ENCODE assay signal across 13 cellular contexts in the genomic region with DNA sequence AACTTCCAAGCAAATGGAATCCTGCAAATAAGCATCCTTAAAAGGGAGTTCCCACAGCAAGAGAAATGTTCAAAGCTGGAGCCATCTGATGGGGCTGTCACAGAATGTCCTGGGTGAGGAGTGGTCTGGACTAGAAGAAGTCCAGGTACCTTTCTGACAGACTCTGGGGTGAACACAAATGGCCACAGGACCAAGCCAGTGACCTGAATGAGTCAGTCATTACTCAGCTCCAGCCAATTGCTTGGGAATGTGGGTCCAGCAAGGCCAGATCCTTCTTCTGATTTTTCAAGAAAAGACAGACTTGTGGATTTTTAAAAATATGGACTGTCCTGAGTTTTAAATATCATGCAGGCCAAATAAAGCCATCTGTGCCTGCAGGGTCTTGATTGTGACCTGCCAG. TPM values are rescaled to one million over a fixed set of nuclear protein-coding genes. Genes with fewer than 3 reads are reported as not detected.
DNase-seq lines count a peak whose midpoint lies in the region; ATAC-seq, FAIRE-seq and TF ChIP-seq lines count a peak whose summit lies in the region.
"Had no signal": no experiment of that assay in that cellular context is flagged by ENCODE, and none has a peak within 500 bp of the region (broad histone marks: within the 10 kb centered on the region; RNA-seq: fewer than 3 reads in every experiment).

No MANE protein-coding gene starts in this region.

- H3K9me3 Mint-ChIP-seq in HFFc6, result no peaks in the 10 kb centered on the region
- peaks cover 0 to 3% of the 10 kb centered on the region in 2 donors for H3K9me3 Mint-ChIP-seq in activated naive CD4-positive, alpha-beta T cell treated with anti-CD3 and anti-CD28 coated beads, Interleukin-2, amount 50 U/mL, for 72 hours

- H3K4me3 ChIP-seq in A549 (no peak overlapping the region), ascending aorta (no peak overlapping the region), kidney epithelial cell (ENCODE audit: low read depth, low read length) (no peak overlapping the region), Karpas-422 (ENCODE audit: low read length) (no peak overlapping the region)

- POLR2A ChIA-PET in A549 (lab: Yijun Ruan, JAX), result interaction anchor here (1.0 kb wide), 1 partner anchor 23 kb away, joined by 3 read pairs; no protein-coding TSS in a partner anchor

- CTCF ChIA-PET in A549 (lab: Yijun Ruan, JAX), result interaction anchor here (0.7 to 1.6 kb wide), 5 partner anchors 10 to 37 kb away, joined by 3 to 4 read pairs (median 4); a partner anchor contains a TSS

- TF ChIP-seq CTCF in A549 (IDR thresholded peaks at IDR 0.05) (no peak), HFFc6 (IDR thresholded peaks at IDR 0.05) (no peak), ascending aorta (IDR thresholded peaks at IDR 0.05) (no peak), kidney epithelial cell (IDR thresholded peaks at IDR 0.05; ENCODE audit: insufficient read depth, low read length, poor library complexity, severe bottlenecking) (no peak)

- TF ChIP-seq RAD21 in A549 (conservative IDR thresholded peaks at IDR 0.05 in 1 of 2, IDR thresholded peaks at IDR 0.05 in 1 of 2), result no peak

- intact Hi-C loops in ascending aorta (cut with DNase I), result loop anchor here (5.0 kb wide), 2 partner anchors 67 to 147 kb away; no protein-coding TSS in a partner anchor

- H3K4me1 Mint-ChIP-seq in HFFc6 (ENCODE audit: low read depth), result peaks cover 80% of the 10 kb centered on the region

- no peak for TF ChIP-seq EP300 in A549 (IDR thresholded peaks at IDR 0.05)

- H3K27ac ChIP-seq in A549 (peak overlapping the region; percentile 58 to 80), ascending aorta (peak overlapping the region; percentile 69 to 70), Karpas-422 (ENCODE audit: low read length) (no peak overlapping the region)
- H3K27ac ChIP-seq: C4-2B had no signal

- ATAC-seq in A549, result peak; percentile 66 to 79; a peak in 3 of 6 replicates
- ATAC-seq in activated naive CD4-positive, alpha-beta T cell treated with anti-CD3 and anti-CD28 coated beads, Interleukin-2, amount 50 U/mL, for 72 hours, result no peak

- H3K36me3 ChIP-seq in ascending aorta (no peaks in the 10 kb centered on the region), kidney epithelial cell (ENCODE audit: control insufficient read depth, insufficient read depth, low read length) (no peaks in the 10 kb centered on the region), Karpas-422 (ENCODE audit: insufficient read depth, low read length) (no peaks in the 10 kb centered on the region)

- DNase-seq in A549 (ENCODE audit: low read depth in 1 of 2, low spot score in 1 of 2) (peak in 1 of 2 experiments; percentile 28), HFFc6 (peak; percentile 84), ascending aorta (ENCODE audit: low spot score in 2 of 2) (no peak), kidney epithelial cell (ENCODE audit: low read depth) (peak; percentile 45), Karpas-422 (no peak), NCI-H1436 treated with DMSO at 0.1 percent for 48 hours (lab: John Stamatoyannopoulos, UW) (no peak), NCI-H2029 treated with DMSO at 0.1 percent for 48 hours (lab: John Stamatoyannopoulos, UW) (no peak)
- no peak for DNase-seq in activated naive CD4-positive, alpha-beta T cell treated with anti-CD3 and anti-CD28 coated beads, Interleukin-2, amount 50 U/mL, for 72 hours (ENCODE audit: low spot score in 2 of 2)
- DNase-seq: activated CD8-positive, alpha-beta T cell treated with anti-CD3 and anti-CD28 coated beads for 36 hours; cerebellar nuclear complex; NCI-H146; nucleus accumbens had no signal

- H3K4me2 ChIP-seq in A549, result peak overlapping the region; percentile 59
- no peak overlapping the region for H3K4me2 ChIP-seq in Karpas-422 (ENCODE audit: low read depth, low read length, poor library complexity, severe bottlenecking)

- H4K20me1 ChIP-seq in Karpas-422 (ENCODE audit: insufficient read depth, low read depth, low read length), result no peaks in the 10 kb centered on the region

- peaks cover 44% of the 10 kb centered on the region for H3K36me3 Mint-ChIP-seq in HFFc6 (ENCODE audit: low read depth)
- H3K36me3 Mint-ChIP-seq in activated naive CD4-positive, alpha-beta T cell treated with anti-CD3 and anti-CD28 coated beads, Interleukin-2, amount 50 U/mL, for 72 hours, result peaks cover 22 to 64% of the 10 kb centered on the region in 2 donors

- no peak overlapping the region for H2AFZ ChIP-seq in Karpas-422 (ENCODE audit: low read length)

- no peaks in the 10 kb centered on the region for H3K27me3 ChIP-seq in ascending aorta
- H3K27me3 ChIP-seq in kidney epithelial cell (ENCODE audit: control insufficient read depth, insufficient read depth, low read length), result no peaks in the 10 kb centered on the region
- H3K27me3 ChIP-seq in Karpas-422 (ENCODE audit: low read length), result no peaks in the 10 kb centered on the region

- H3K79me2 ChIP-seq in Karpas-422 (ENCODE audit: low read length), result no peaks in the 10 kb centered on the region

- peak overlapping the region; percentile 77 for H3K4me3 Mint-ChIP-seq in HFFc6
- H3K4me3 Mint-ChIP-seq: activated CD8-positive, alpha-beta T cell treated with anti-CD3 and anti-CD28 coated beads for 36 hours had no signal

- no peak for TF ChIP-seq POLR2A in A549 (IDR thresholded peaks at IDR 0.05; ENCODE audit: low read length)

- FAIRE-seq in A549 (lab: Jason Lieb, UNC), result no peak

- no peaks in the 10 kb centered on the region for H3K9me3 ChIP-seq in A549
- H3K9me3 ChIP-seq in ascending aorta, result no peaks in the 10 kb centered on the region
- H3K9me3 ChIP-seq in Karpas-422 (ENCODE audit: low read length), result no peaks in the 10 kb centered on the region

- peaks cover 49% of the 10 kb centered on the region for H3K4me1 ChIP-seq in A549
- peaks cover 12 to 21% of the 10 kb centered on the region in 2 donors for H3K4me1 ChIP-seq in ascending aorta
- H3K4me1 ChIP-seq in Karpas-422 (ENCODE audit: low read length), result no peaks in the 10 kb centered on the region

- no peak overlapping the region for H3K9ac ChIP-seq in Karpas-422 (ENCODE audit: low read length)

- H3K27me3 Mint-ChIP-seq in HFFc6 (ENCODE audit: insufficient read depth), result no peaks in the 10 kb centered on the region; the same call in none of the 2 replicates
- H3K27me3 Mint-ChIP-seq: activated CD8-positive, alpha-beta T cell treated with anti-CD3 and anti-CD28 coated beads for 36 hours had no signal

- no peaks in the 10 kb centered on the region for H3K9me2 ChIP-seq in Karpas-422 (replicated peaks; ENCODE audit: insufficient read depth, low read length)

- peak overlapping the region; percentile 98 for H3K27ac Mint-ChIP-seq in HFFc6
- H3K27ac Mint-ChIP-seq in activated naive CD4-positive, alpha-beta T cell treated with anti-CD3 and anti-CD28 coated beads, Interleukin-2, amount 50 U/mL, for 72 hours, result no peak overlapping the region

TF ChIP-seq in A549, 52 proteins besides CTCF, POLR2A, EP300 and RAD21:
- TF ChIP-seq MAFK (IDR thresholded peaks at IDR 0.05; ENCODE audit: partially characterized antibody), result no peak
- TF ChIP-seq ESRRA (IDR thresholded peaks at IDR 0.05; ENCODE audit: borderline replicate concordance, low read length), result no peak
- no peak for TF ChIP-seq RCOR1 (IDR thresholded peaks at IDR 0.05; ENCODE audit: low read depth, low read length)
- TF ChIP-seq ZFP36 (IDR thresholded peaks at IDR 0.05; ENCODE audit: borderline replicate concordance, partially characterized antibody), result no peak
- 0 out of 2 replicates have a peak, but pooled peaks have one; percentile 34 for TF ChIP-seq JUNB (IDR thresholded peaks at IDR 0.05)
- no peak for TF ChIP-seq HDAC2 (IDR thresholded peaks at IDR 0.05)
- no peak for TF ChIP-seq ZNF302 (CRISPR knock-in tag; IDR thresholded peaks at IDR 0.05)
- TF ChIP-seq TP53 (CRISPR knock-in tag; IDR thresholded peaks at IDR 0.05), result no peak
- TF ChIP-seq RARB (CRISPR knock-in tag; IDR thresholded peaks at IDR 0.05), result no peak
- TF ChIP-seq GATA3 (IDR thresholded peaks at IDR 0.05; ENCODE audit: borderline replicate concordance), result no peak; the same call in 1 of the 2 replicates
- no peak for TF ChIP-seq ZSCAN20 (CRISPR knock-in tag; IDR thresholded peaks at IDR 0.05)
- no peak for TF ChIP-seq NPAS2 (CRISPR knock-in tag; IDR thresholded peaks at IDR 0.05; ENCODE audit: borderline replicate concordance)
- no peak for TF ChIP-seq PHF8 (IDR thresholded peaks at IDR 0.05; ENCODE audit: borderline replicate concordance, low read depth)
- TF ChIP-seq, protein P1, sequence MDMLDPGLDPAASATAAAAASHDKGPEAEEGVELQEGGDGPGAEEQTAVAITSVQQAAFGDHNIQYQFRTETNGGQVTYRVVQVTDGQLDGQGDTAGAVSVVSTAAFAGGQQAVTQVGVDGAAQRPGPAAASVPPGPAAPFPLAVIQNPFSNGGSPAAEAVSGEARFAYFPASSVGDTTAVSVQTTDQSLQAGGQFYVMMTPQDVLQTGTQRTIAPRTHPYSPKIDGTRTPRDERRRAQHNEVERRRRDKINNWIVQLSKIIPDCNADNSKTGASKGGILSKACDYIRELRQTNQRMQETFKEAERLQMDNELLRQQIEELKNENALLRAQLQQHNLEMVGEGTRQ (IDR thresholded peaks at IDR 0.05), result no peak
- TF ChIP-seq FOSL2 (IDR thresholded peaks at IDR 0.05), result peak; percentile 49; the same call in 1 of the 2 replicates
- TF ChIP-seq FOSL2 (CRISPR knock-in tag; IDR thresholded peaks at IDR 0.05), result peak; percentile 49; the same call in 1 of the 2 replicates
- no peak for TF ChIP-seq CBX8 (IDR thresholded peaks at IDR 0.05)
- TF ChIP-seq, protein P2, sequence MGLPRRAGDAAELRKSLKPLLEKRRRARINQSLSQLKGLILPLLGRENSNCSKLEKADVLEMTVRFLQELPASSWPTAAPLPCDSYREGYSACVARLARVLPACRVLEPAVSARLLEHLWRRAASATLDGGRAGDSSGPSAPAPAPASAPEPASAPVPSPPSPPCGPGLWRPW (IDR thresholded peaks at IDR 0.05), result no peak

RNA-seq across cellular contexts. Expression of a gene that starts 30.1 kb away (rescaled TPM):
- polyA plus RNA-seq in A549 (2011; rRNA removed) (156 and 215 TPM in 2 replicates), A549 (2017; fragmentation: RNase III; extraction: RNeasy Plus Mini Kit Qiagen cat#74134 plus additional on column Dnase treatment) (110 to 123 TPM (median 118 TPM) in 3 replicates)
- polyA plus RNA-seq in A549 (2012; cell fraction: cytosol; rRNA removed), result 73.3 and 84.8 TPM in 2 replicates
- polyA plus RNA-seq in A549 (2012; cell fraction: nucleus; rRNA removed), result 83.6 and 89.7 TPM in 2 replicates
- 408 and 422 TPM in 2 replicates for polyA minus RNA-seq in A549 (2011; rRNA and poly(A)+ RNA removed)
- total RNA-seq in HFFc6 (2021; fragmentation: NEBNext Ultra II Directional; extraction: Animal tissue kit (Norgen Biotek cat#: 25700)), result 100 to 1,000 TPM; 129 to 161 (median 157) TPM
- total RNA-seq in ascending aorta (52.3 TPM), kidney epithelial cell (27.6 and 28.8 TPM in 2 replicates)
- total RNA-seq in Karpas-422 (2014; rRNA removed; shearing (Covaris generic); ENCODE audit: low replicate concordance), result 2.3 and 3.6 TPM in 2 replicates
- total RNA-seq in activated naive CD4-positive, alpha-beta T cell treated with anti-CD3 and anti-CD28 coated beads, Interleukin-2, amount 50 U/mL, for 72 hours, result 10 to 100 TPM; 22.9 to 66.2 TPM

Comparison
In these comparisons a context has a peak if more than half of its experiments do, and no peak if none do; other contexts are left out.
1. ATAC-seq: peak in A549 (2 of 2); none in activated naive CD4-positive, alpha-beta T cell treated with anti-CD3 and anti-CD28 coated beads, Interleukin-2, amount 50 U/mL, for 72 hours (0 of 2).
2. DNase-seq: peak in HFFc6 (single experiment) and kidney epithelial cell (single experiment); none in ascending aorta (0 of 2), Karpas-422 (single experiment), NCI-H1436 treated with DMSO at 0.1 percent for 48 hours (single experiment), NCI-H2029 treated with DMSO at 0.1 percent for 48 hours (single experiment) and activated naive CD4-positive, alpha-beta T cell treated with anti-CD3 and anti-CD28 coated beads, Interleukin-2, amount 50 U/mL, for 72 hours (0 of 2).